ENCODE assay signal across 12 cellular contexts in the genomic region with DNA sequence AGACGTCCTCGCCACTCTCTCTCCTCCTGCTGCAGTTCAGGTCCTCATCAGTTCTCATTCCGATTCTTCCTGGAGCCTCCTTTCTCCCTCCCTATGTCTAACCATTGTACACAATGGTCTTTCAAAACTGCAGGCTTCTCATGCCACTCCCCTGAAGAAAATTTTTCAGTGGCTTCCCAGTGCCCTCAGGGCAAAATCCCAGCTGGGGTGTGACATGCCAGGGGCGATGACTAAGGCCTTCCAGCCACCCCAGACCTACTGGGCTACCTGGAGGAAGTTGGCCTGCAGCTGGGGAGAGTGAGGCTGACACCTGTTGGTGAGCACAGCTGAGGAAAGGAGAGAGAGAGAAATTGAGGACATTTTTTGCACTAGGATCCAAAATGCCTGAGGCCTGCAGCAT.
DNase-seq lines count a peak whose midpoint lies in the region; ATAC-seq and TF ChIP-seq lines count a peak whose summit lies in the region.
"Had no signal": no experiment of that assay in that cellular context is flagged by ENCODE, and none has a peak within 500 bp of the region (broad histone marks: within the 10 kb centered on the region; RNA-seq: fewer than 3 reads in every experiment).

No MANE protein-coding gene starts in this region.

- no peak overlapping the region for H2BK12ac ChIP-seq in mesenchymal stem cell (ENCODE audit: low read length in 2 of 2)

- H2BK5ac ChIP-seq in mesenchymal stem cell (ENCODE audit: low read depth, low read length, poor library complexity, severe bottlenecking): no peak overlapping the region

- H3K27me3 ChIP-seq in PC-3 (ENCODE audit: low read length): no peaks in the 10 kb centered on the region
- no peaks in the 10 kb centered on the region for H3K27me3 ChIP-seq in mesenchymal stem cell (ENCODE audit: control insufficient read depth in 1 of 2, insufficient read depth in 1 of 2, low read length in 2 of 2)
- H3K27me3 ChIP-seq: dorsolateral prefrontal cortex, heart right ventricle had no signal

- H2AK5ac ChIP-seq in mesenchymal stem cell (ENCODE audit: low read length, severe bottlenecking): no peak overlapping the region

- H3K4me2 ChIP-seq in PC-3 (ENCODE audit: low read length): peak overlapping the region; percentile 28; the same call in 1 of the 2 replicates
- H3K4me2 ChIP-seq in mesenchymal stem cell (ENCODE audit: low read length, poor library complexity, severe bottlenecking): no peak overlapping the region

- H4K20me1 ChIP-seq in PC-3 (ENCODE audit: low read length): no peaks in the 10 kb centered on the region

- H3K4me3 ChIP-seq in PC-3 (ENCODE audit: low read length): no peak overlapping the region
- H3K4me3 ChIP-seq in mesenchymal stem cell (ENCODE audit: insufficient read depth in 1 of 2, low read depth in 1 of 2, low read length in 2 of 2): no peak overlapping the region
- H3K4me3 ChIP-seq: dorsolateral prefrontal cortex, heart right ventricle had no signal

- POLR2A ChIA-PET in PC-3 (lab: Charles Lee; ENCODE audit: unreplicated experiment): no interaction called here

- no peaks in the 10 kb centered on the region for H3K79me2 ChIP-seq in PC-3 (ENCODE audit: low read length)

- no peaks in the 10 kb centered on the region for H3K79me1 ChIP-seq in mesenchymal stem cell (replicated peaks; ENCODE audit: low read length, poor library complexity, severe bottlenecking)

- H3K4me1 ChIP-seq in PC-3 (ENCODE audit: insufficient read depth, low read length) (peaks cover 10% of the 10 kb centered on the region), mesenchymal stem cell (ENCODE audit: control insufficient read depth, insufficient read depth, low read depth, low read length) (peaks cover 4% of the 10 kb centered on the region)
- H3K4me1 ChIP-seq: heart right ventricle had no signal

- H2BK15ac ChIP-seq in mesenchymal stem cell (ENCODE audit: low read depth, poor library complexity, severe bottlenecking): no peak overlapping the region

- H3K9me3 ChIP-seq in PC-3 (ENCODE audit: low read length) (no peaks in the 10 kb centered on the region), mesenchymal stem cell (ENCODE audit: control insufficient read depth, low read length) (no peaks in the 10 kb centered on the region)
- H3K9me3 ChIP-seq: heart right ventricle had no signal

- H2AFZ ChIP-seq in PC-3 (ENCODE audit: low read length): peak overlapping the region; percentile 30; the same call in 1 of the 2 replicates
- no peak overlapping the region for H2AFZ ChIP-seq in mesenchymal stem cell (ENCODE audit: low read depth, low read length)

- TF ChIP-seq CTCF in GM12873 (IDR thresholded peaks at IDR 0.05; ENCODE audit: insufficient read depth, low read depth, low read length, missing control alignments) (peak; percentile 19), PC-3 (conservative IDR thresholded peaks at IDR 0.05; ENCODE audit: low read depth, low read length) (peak; percentile 47; the same call in 1 of the 2 replicates)

- H3F3A ChIP-seq in PC-3 (ENCODE audit: low read length, unreplicated experiment): no peaks in the 10 kb centered on the region

- H3K9me2 ChIP-seq in PC-3 (replicated peaks; ENCODE audit: low read length): no peaks in the 10 kb centered on the region

- CTCF ChIA-PET in PC-3 (lab: Charles Lee): interaction anchor here (0.6 to 1.0 kb wide), 2 partner anchors 35 to 211 kb away, joined by 3 to 4 read pairs; no protein-coding TSS in a partner anchor

- intact Hi-C loops in PC-3 (cut with micrococcal nuclease): no loop called here

- 90% methylated on average over 4 of the region's 4 CpGs for WGBS in mesenchymal stem cell

- no peak overlapping the region for H3K23ac ChIP-seq in mesenchymal stem cell (ENCODE audit: low read length in 2 of 2)

- H2BK120ac ChIP-seq in mesenchymal stem cell (ENCODE audit: low read depth, low read length): no peak overlapping the region

- no peak overlapping the region for H3K14ac ChIP-seq in mesenchymal stem cell (ENCODE audit: low read length in 2 of 2)

- H3K27ac ChIP-seq in PC-3 (ENCODE audit: low read length) (peak overlapping the region; percentile 65), mesenchymal stem cell (ENCODE audit: low read length, poor library complexity, severe bottlenecking) (no peak overlapping the region)
- H3K27ac ChIP-seq: dorsolateral prefrontal cortex, heart right ventricle had no signal

- H3K9ac ChIP-seq in PC-3 (ENCODE audit: low read length): no peak overlapping the region
- no peak overlapping the region for H3K9ac ChIP-seq in mesenchymal stem cell (ENCODE audit: low read length)

- H3K36me3 ChIP-seq in PC-3 (ENCODE audit: low read depth, low read length) (no peaks in the 10 kb centered on the region), mesenchymal stem cell (ENCODE audit: control insufficient read depth in 1 of 2, insufficient read depth in 2 of 2, low read depth in 1 of 2, low read length in 2 of 2) (no peaks in the 10 kb centered on the region)
- H3K36me3 ChIP-seq: heart right ventricle had no signal

- peak; percentile 49 for DNase-seq in 8988T
- DNase-seq in PC-3: peak; percentile 88
- DNase-seq in iPS-NIHi11 (ENCODE audit: low spot score): peak; percentile 45
- no peak for DNase-seq in middle frontal gyrus (ENCODE audit: extremely low spot score, low spot score)
- no peak for DNase-seq in mesenchymal stem cell
- DNase-seq: activated CD4-positive, CD25-positive, alpha-beta regulatory T cell treated with anti-CD3 and anti-CD28 coated beads, Interleukin-2, amount 50 U/mL, for 72 hours; dorsolateral prefrontal cortex; heart right ventricle; NCI-H1092 had no signal

- no peak overlapping the region for H3K4ac ChIP-seq in mesenchymal stem cell (ENCODE audit: low read depth in 1 of 2, low read length in 2 of 2)

- no peak overlapping the region for H3K18ac ChIP-seq in mesenchymal stem cell (ENCODE audit: low read depth in 1 of 2, low read length in 2 of 2)

- no TSS peak for BruUV-seq in PC-3 (replicated peaks; lab: Mats Ljungman, UMichigan)

- no peak overlapping the region for H4K8ac ChIP-seq in mesenchymal stem cell (ENCODE audit: low read length)

- no peak overlapping the region for H4K91ac ChIP-seq in mesenchymal stem cell (ENCODE audit: low read length)

- ATAC-seq in PC-3 (peak; percentile 87), HG02571 (IDR thresholded peaks at IDR 0.05; ENCODE audit: unreplicated experiment) (no peak), GM18868 (IDR thresholded peaks at IDR 0.05; ENCODE audit: unreplicated experiment) (no peak)
- ATAC-seq: heart right ventricle had no signal

Comparison
In these comparisons a context has a peak if more than half of its experiments do, and no peak if none do; other contexts are left out.
1. DNase-seq: peak in 8988T (single experiment), PC-3 (single experiment) and iPS-NIHi11 (single experiment); none in middle frontal gyrus (single experiment) and mesenchymal stem cell (single experiment).